19 cellular contexts compared by ENCODE assay signal in genomic region chr1:228541725-228542124, GRCh38. TPM values are rescaled to one million over a fixed set of nuclear protein-coding genes. Genes with fewer than 3 reads are reported as not detected.
DNase-seq lines count a peak whose midpoint lies in the region; ATAC-seq, FAIRE-seq and TF ChIP-seq lines count a peak whose summit lies in the region.
"Had no signal": no experiment of that assay in that cellular context is flagged by ENCODE, and none has a peak within 500 bp of the region (broad histone marks: within the 10 kb centered on the region; RNA-seq: fewer than 3 reads in every experiment).

No MANE protein-coding gene starts in this region.

- ATAC-seq in heart right ventricle, result peak; percentile 49 to 91 (median 77)
- ATAC-seq in psoas muscle, result peak in 3 of 4 donors; percentile 42 to 66 (median 58)
- ATAC-seq in HG03442 (IDR thresholded peaks at IDR 0.05; ENCODE audit: unreplicated experiment), result no peak

- peaks cover 64% of the 10 kb centered on the region for H3K4me1 ChIP-seq in MM.1S (ENCODE audit: low read length)
- H3K4me1 ChIP-seq in heart right ventricle, result peaks cover 0 to 17% (median 3%) of the 10 kb centered on the region in 9 donors
- no peaks in the 10 kb centered on the region for H3K4me1 ChIP-seq in psoas muscle
- H3K4me1 ChIP-seq: BLaER1 had no signal

- H3K4me3 ChIP-seq in MM.1S (ENCODE audit: low read length) (no peak overlapping the region), heart right ventricle (no peak overlapping the region), psoas muscle (no peak overlapping the region)
- H3K4me3 ChIP-seq: BLaER1, MG63 had no signal

- H3K4me3 Mint-ChIP-seq in HFFc6, result no peak overlapping the region
- H3K4me3 Mint-ChIP-seq: CD4-positive, alpha-beta T cell had no signal

- FAIRE-seq in HTR-8/SVneo (lab: Jason Lieb, UNC), result no peak
- FAIRE-seq: A204.1, D721Med, H54 had no signal

- WGBS in heart right ventricle, 2 donors, result 32 to 52% methylated on average over 4 of the region's 4 CpGs
- WGBS in psoas muscle, 3 donors, result 35 to 37% (median 35%) methylated on average over 4 of the region's 4 CpGs

- no peaks in the 10 kb centered on the region for H3K36me3 Mint-ChIP-seq in HFFc6 (ENCODE audit: low read depth)

- H4K20me1 ChIP-seq in MM.1S (ENCODE audit: insufficient read depth, low read length), result no peaks in the 10 kb centered on the region
- H4K20me1 ChIP-seq: BLaER1 had no signal

- H3K36me3 ChIP-seq in MM.1S (replicated peaks; ENCODE audit: insufficient read depth, low read length) (no peaks in the 10 kb centered on the region), heart right ventricle (no peaks in the 10 kb centered on the region), psoas muscle (ENCODE audit: insufficient read depth in 1 of 2, low read depth in 1 of 2) (no peaks in the 10 kb centered on the region)
- H3K36me3 ChIP-seq: BLaER1, MG63 had no signal

- H3K9me3 ChIP-seq in MM.1S (replicated peaks; ENCODE audit: insufficient read depth, low read length) (no peaks in the 10 kb centered on the region), heart right ventricle (peaks cover 0 to 19% (median 5%) of the 10 kb centered on the region in 11 donors), psoas muscle (no peaks in the 10 kb centered on the region)
- H3K9me3 ChIP-seq: MG63 had no signal

- H3K4me1 Mint-ChIP-seq in HFFc6 (ENCODE audit: low read depth), result no peaks in the 10 kb centered on the region

- H3F3A ChIP-seq in MM.1S (ENCODE audit: insufficient read depth, low read length), result peaks cover 39% of the 10 kb centered on the region

- peaks cover 7% of the 10 kb centered on the region; the same call in 1 of the 2 replicates for H3K9me3 Mint-ChIP-seq in HFFc6
- H3K9me3 Mint-ChIP-seq: CD4-positive, alpha-beta T cell had no signal

- TF ChIP-seq CTCF in MM.1S (IDR thresholded peaks at IDR 0.05; ENCODE audit: low read length) (no peak), heart right ventricle (IDR thresholded peaks at IDR 0.05) (no peak), psoas muscle (IDR thresholded peaks at IDR 0.05) (no peak), HFFc6 (IDR thresholded peaks at IDR 0.05) (no peak)

- H3K79me2 ChIP-seq in MM.1S (ENCODE audit: low read length), result no peaks in the 10 kb centered on the region

- no peaks in the 10 kb centered on the region for H3K27me3 ChIP-seq in MM.1S (replicated peaks; ENCODE audit: insufficient read depth, low read length)
- H3K27me3 ChIP-seq in heart right ventricle, result peaks cover 0 to 5% (median 0%) of the 10 kb centered on the region in 7 donors
- H3K27me3 ChIP-seq in psoas muscle (ENCODE audit: insufficient read depth in 3 of 3, low read length in 2 of 3), result peaks cover 0 to 8% (median 1%) of the 10 kb centered on the region in 3 donors
- H3K27me3 ChIP-seq: BLaER1 had no signal

- no peaks in the 10 kb centered on the region for H3K9me2 ChIP-seq in MM.1S (replicated peaks; ENCODE audit: insufficient read depth, low read length)

- H3K9ac ChIP-seq in MM.1S (ENCODE audit: low read length), result no peak overlapping the region
- H3K9ac ChIP-seq: BLaER1 had no signal

- DNase-seq in A172 (ENCODE audit: low spot score), result peak; percentile 48
- DNase-seq in MM.1S, result no peak
- DNase-seq in heart right ventricle, result peak in 1 of 2 donors; percentile 49
- DNase-seq in psoas muscle, result no peak
- no peak for DNase-seq in HTR-8/SVneo (ENCODE audit: insufficient read length, low spot score)
- DNase-seq in HFFc6, result no peak
- DNase-seq: CD4-positive, alpha-beta T cell; KBM-7; MG63; NCI-H2029; NCI-H446; NCI-H526; NCI-H82; SHP77 treated with DMSO at 0.1 percent for 48 hours had no signal

- intact Hi-C loops in heart right ventricle (cut with DNase I), result no loop called here
- intact Hi-C loops in psoas muscle (cut with DNase I), result no loop called here

- H3K4me2 ChIP-seq in MM.1S (ENCODE audit: low read depth, low read length), result peak overlapping the region; percentile 1; the same call in 1 of the 2 replicates
- H3K4me2 ChIP-seq: BLaER1 had no signal

- H3K27ac Mint-ChIP-seq in HFFc6, result no peak overlapping the region
- H3K27ac Mint-ChIP-seq: CD4-positive, alpha-beta T cell had no signal

- H3K27ac ChIP-seq in MM.1S (ENCODE audit: low read length) (no peak overlapping the region), heart right ventricle (peak overlapping the region in 4 of 10 donors; percentile 23 to 74 (median 52)), psoas muscle (no peak overlapping the region)
- H3K27ac ChIP-seq: BLaER1 had no signal

- H3K27me3 Mint-ChIP-seq in HFFc6 (ENCODE audit: insufficient read depth), result peaks cover 16% of the 10 kb centered on the region

- H2AFZ ChIP-seq in MM.1S (ENCODE audit: low read length), result no peak overlapping the region

RNA-seq across cellular contexts. Expression of gene RNF187, which starts 54.5 kb away (rescaled TPM):
- 94.5 and 118 TPM in 2 replicates for total RNA-seq in A172 (2014; rRNA removed; shearing (Covaris generic))
- total RNA-seq in heart right ventricle (10 to 100 TPM; 79.1 to 99.7 (median 89.9) TPM), psoas muscle (100 to 1,000 TPM in 3 of 4 donors, 10 to 100 TPM in 1; 85.2 to 167 (median 122) TPM)
- polyA plus RNA-seq in heart right ventricle (10 to 100 TPM; 18.9 to 37.2 TPM), psoas muscle (10 to 100 TPM; 34.8 to 79.1 (median 76.0) TPM)
- 100 to 1,000 TPM; 110 to 143 (median 130) TPM for total RNA-seq in HFFc6 (2021; fragmentation: NEBNext Ultra II Directional; extraction: Animal tissue kit (Norgen Biotek cat#: 25700))
